Comparison of ENCODE assay signal across 19 cellular contexts in genomic region chr20:37353285-37353849, GRCh38. TPM values are rescaled to one million over a fixed set of nuclear protein-coding genes. Genes with fewer than 3 reads are reported as not detected.
DNase-seq lines count a peak whose midpoint lies in the region; ATAC-seq, FAIRE-seq and TF ChIP-seq lines count a peak whose summit lies in the region.
"Had no signal": no experiment of that assay in that cellular context is flagged by ENCODE, and none has a peak within 500 bp of the region (broad histone marks: within the 10 kb centered on the region; RNA-seq: fewer than 3 reads in every experiment).

No MANE protein-coding gene starts in this region.

- no peak overlapping the region for H3K27ac Mint-ChIP-seq in chondrocyte (ENCODE audit: unreplicated experiment)
- H3K27ac Mint-ChIP-seq: CD4-positive, CD25-positive, alpha-beta regulatory T cell had no signal

- no peak overlapping the region for H3K4me3 ChIP-seq in A549
- H3K4me3 ChIP-seq in spleen, result no peak overlapping the region
- H3K4me3 ChIP-seq in lower leg skin (ENCODE audit: low read depth, poor library complexity, severe bottlenecking), result no peak overlapping the region

- CTCF ChIA-PET in A549 (lab: Yijun Ruan, JAX), result interaction anchor here (0.6 to 2.1 kb wide), 2 partner anchors 8 to 144 kb away, joined by 3 to 9 read pairs; no protein-coding TSS in a partner anchor

- no peak overlapping the region for H3K4me3 Mint-ChIP-seq in chondrocyte (ENCODE audit: unreplicated experiment)
- H3K4me3 Mint-ChIP-seq: CD4-positive, CD25-positive, alpha-beta regulatory T cell; H9; IgD-negative memory B cell had no signal

- 93% methylated on average over 12 of the region's 13 CpGs for WGBS in A549 (ENCODE audit: missing lambda C conversion rate)
- 86 to 93% (median 91%) methylated on average over 13 of the region's 13 CpGs for WGBS in spleen, 5 donors
- WGBS in lower leg skin, 2 donors, result 91 to 94% methylated on average over 13 of the region's 13 CpGs

- H3K9me3 ChIP-seq in A549, result no peaks in the 10 kb centered on the region
- no peaks in the 10 kb centered on the region for H3K9me3 ChIP-seq in spleen

- peak overlapping the region; percentile 58; the same call in 2 of the 3 replicates for H3K4me2 ChIP-seq in A549

- H3K36me3 ChIP-seq in spleen, result peaks cover 0 to 19% (median 0%) of the 10 kb centered on the region in 6 donors

- POLR2A ChIA-PET in A549 (lab: Yijun Ruan, JAX), result no interaction called here

- TF ChIP-seq POLR2A in A549 (IDR thresholded peaks at IDR 0.05; ENCODE audit: low read length) (no peak), spleen (IDR thresholded peaks at IDR 0.05) (no peak), lower leg skin (IDR thresholded peaks at IDR 0.05) (no peak)

- FAIRE-seq in A549 (lab: Jason Lieb, UNC), result no peak
- FAIRE-seq: GM19239 had no signal

- DNase-seq in A549 (ENCODE audit: low read depth in 1 of 2, low spot score in 1 of 2) (no peak), D341Med (ENCODE audit: low spot score) (peak; percentile 17), chondrocyte (ENCODE audit: low spot score) (peak; percentile 44), spleen (peak; percentile 54), lower leg skin (ENCODE audit: low spot score in 2 of 2) (no peak)
- DNase-seq: CD4-positive, CD25-positive, alpha-beta regulatory T cell; GF-D8; H9; MM.1S; NCI-H1092; NCI-H146; NCI-H2081; NCI-H748 treated with DMSO at 0.1 percent for 48 hours; NK-92 treated with Interleukin-12 subunit alpha and Interleukin-12 subunit beta, amount 100 ng/mL, for 24 hours; SIG-M5 had no signal

- H3K27me3 Mint-ChIP-seq in chondrocyte (ENCODE audit: low read depth), result no peaks in the 10 kb centered on the region
- H3K27me3 Mint-ChIP-seq: IgD-negative memory B cell had no signal

- ATAC-seq in A549 (no peak), HG03095 (IDR thresholded peaks at IDR 0.05; ENCODE audit: unreplicated experiment) (no peak), HG02885 (IDR thresholded peaks at IDR 0.05; ENCODE audit: poor library complexity, unreplicated experiment) (no peak)

- TF ChIP-seq RAD21 in A549 (conservative IDR thresholded peaks at IDR 0.05 in 1 of 2, IDR thresholded peaks at IDR 0.05 in 1 of 2), result no peak

- H3K4me1 ChIP-seq in A549 (peaks cover 100% of the 10 kb centered on the region), spleen (peaks cover 0 to 59% (median 25%) of the 10 kb centered on the region in 6 donors)

- intact Hi-C loops in spleen (cut with DNase I; ENCODE audit: low total_unique reads) (no loop called here), lower leg skin (cut with DNase I; ENCODE audit: low total_unique reads) (no loop called here)

- H3K9me3 Mint-ChIP-seq in chondrocyte (ENCODE audit: low read depth), result no peaks in the 10 kb centered on the region
- H3K9me3 Mint-ChIP-seq: CD4-positive, CD25-positive, alpha-beta regulatory T cell; H9; IgD-negative memory B cell had no signal

- no peak for TF ChIP-seq CTCF in A549 (IDR thresholded peaks at IDR 0.05)
- TF ChIP-seq CTCF in chondrocyte (IDR thresholded peaks at IDR 0.05), result no peak
- no peak for TF ChIP-seq CTCF in spleen (IDR thresholded peaks at IDR 0.05 in 8 of 11, conservative IDR thresholded peaks at IDR 0.05 in 3 of 11)
- no peak for TF ChIP-seq CTCF in lower leg skin (IDR thresholded peaks at IDR 0.05)

- peak overlapping the region in 1 of 2 experiments; percentile 85; a peak in 3 of 6 replicates for H3K27ac ChIP-seq in A549
- no peak overlapping the region for H3K27ac ChIP-seq in spleen

- TF ChIP-seq EP300 in A549 (IDR thresholded peaks at IDR 0.05), result no peak

- H3K4me1 Mint-ChIP-seq in chondrocyte (ENCODE audit: low read depth), result peaks cover 27% of the 10 kb centered on the region
- H3K4me1 Mint-ChIP-seq: CD4-positive, CD25-positive, alpha-beta regulatory T cell had no signal

- H3K27me3 ChIP-seq in spleen (replicated peaks in 1 of 7), result no peaks in the 10 kb centered on the region

- H3K36me3 Mint-ChIP-seq in chondrocyte (ENCODE audit: low read depth), result no peaks in the 10 kb centered on the region
- H3K36me3 Mint-ChIP-seq: CD4-positive, CD25-positive, alpha-beta regulatory T cell had no signal

TF ChIP-seq in A549, 52 proteins besides CTCF, POLR2A, EP300 and RAD21:
- TF ChIP-seq RFX5 (IDR thresholded peaks at IDR 0.05), result no peak
- TF ChIP-seq FOSL2 (IDR thresholded peaks at IDR 0.05), result no peak
- TF ChIP-seq FOSL2 (CRISPR knock-in tag; IDR thresholded peaks at IDR 0.05), result no peak
- peak; percentile 15 for TF ChIP-seq ZFP36 (IDR thresholded peaks at IDR 0.05; ENCODE audit: borderline replicate concordance, partially characterized antibody)
- TF ChIP-seq EHF (CRISPR knock-in tag; IDR thresholded peaks at IDR 0.05), result no peak
- no peak for TF ChIP-seq KDM5A (IDR thresholded peaks at IDR 0.05)

RNA-seq across cellular contexts. Expression of gene SRC, which starts 7.4 kb away (rescaled TPM):
- 154 and 212 TPM in 2 replicates for polyA plus RNA-seq in A549 (2011; rRNA removed)
- 122 and 170 TPM in 2 replicates for polyA plus RNA-seq in A549 (2012; cell fraction: cytosol; rRNA removed)
- polyA plus RNA-seq in A549 (2012; cell fraction: nucleus; rRNA removed), result 500 and 511 TPM in 2 replicates
- 133 to 139 TPM (median 134 TPM) in 3 replicates for polyA plus RNA-seq in A549 (2017; fragmentation: RNase III; extraction: RNeasy Plus Mini Kit Qiagen cat#74134 plus additional on column Dnase treatment)
- polyA minus RNA-seq in A549 (2011; rRNA and poly(A)+ RNA removed), result 278 and 313 TPM in 2 replicates
- 16.0 to 25.7 TPM (median 25.1 TPM) in 3 replicates for total RNA-seq in chondrocyte
- total RNA-seq in spleen, result 10 to 100 TPM; 27.3 to 68.0 (median 36.1) TPM
- polyA plus RNA-seq in spleen, result 10 to 100 TPM in 2 of 3 donors, 1 to 10 TPM in 1; 7.0 to 28.7 (median 10.1) TPM
- 10 to 100 TPM; 21.8 to 30.9 (median 25.1) TPM for total RNA-seq in lower leg skin

Comparison
In these comparisons a context has a peak if more than half of its experiments do, and no peak if none do; other contexts are left out.
1. DNase-seq: peak in D341Med (single experiment), chondrocyte (single experiment) and spleen (single experiment); none in A549 (0 of 2) and lower leg skin (0 of 2).